Comparison of ENCODE assay signal across 25 cellular contexts in genomic region chr5:135574493-135574892, GRCh38. TPM values are rescaled to one million over a fixed set of nuclear protein-coding genes. Genes with fewer than 3 reads are reported as not detected.
A peak's percentile ranks its signal among the peaks of the same experiment; 100 is the strongest.
DNase-seq lines count a peak whose midpoint lies in the region; ATAC-seq, FAIRE-seq and TF ChIP-seq lines count a peak whose summit lies in the region.
"Had no signal": no experiment of that assay in that cellular context is flagged by ENCODE, and none has a peak within 500 bp of the region (broad histone marks: within the 10 kb centered on the region; RNA-seq: fewer than 3 reads in every experiment).

No MANE protein-coding gene starts in this region.

- peaks cover 10% of the 10 kb centered on the region; the same call in 1 of the 2 replicates for H3K9me3 ChIP-seq in BLaER1
- peaks cover 4% of the 10 kb centered on the region for H3K9me3 ChIP-seq in keratinocyte (ENCODE audit: control insufficient read depth, low read depth, low read length)
- H3K9me3 ChIP-seq in thyroid gland: no peaks in the 10 kb centered on the region
- H3K9me3 ChIP-seq: BE2C, Caco-2 had no signal

- no peak overlapping the region for H3K9ac ChIP-seq in BLaER1
- H3K9ac ChIP-seq in keratinocyte (ENCODE audit: control insufficient read depth, extremely low read depth, insufficient read depth, low read length): no peak overlapping the region

- WGBS in thyroid gland, 2 donors: 87 to 89% methylated on average over 10 of the region's 10 CpGs

- H3K27ac ChIP-seq in BLaER1 (no peak overlapping the region), VCaP (peak overlapping the region; percentile 73), keratinocyte (ENCODE audit: control insufficient read depth, insufficient read depth, low read length) (no peak overlapping the region), thyroid gland (no peak overlapping the region)
- H3K27ac ChIP-seq: A549, C4-2B had no signal

- no peaks in the 10 kb centered on the region for H3K9me1 ChIP-seq in keratinocyte (ENCODE audit: control insufficient read depth, extremely low read depth, insufficient read depth, low read length)

- no peak for TF ChIP-seq POLR2A in thyroid gland (IDR thresholded peaks at IDR 0.05)

- H3K79me2 ChIP-seq in keratinocyte (ENCODE audit: control insufficient read depth, insufficient read depth, low read length): no peaks in the 10 kb centered on the region

- dilution Hi-C loops in keratinocyte (cut with MboI; ENCODE audit: extremely low pct_ligation_motif_present, low sequenced_read_pairs): no loop called here

- DNase-seq in keratinocyte (ENCODE audit: low read depth, low spot score) (no peak), thyroid gland (no peak)
- no peak for DNase-seq in activated CD4-positive, CD25-positive, alpha-beta regulatory T cell (lab: John Stamatoyannopoulos, UW)
- DNase-seq: 8988T; ACHN; AML-193; BE2C; Caco-2; CD4-positive, CD25-positive, alpha-beta regulatory T cell; CD8-positive, alpha-beta T cell; DMS153; DND-41; H9 had no signal

- H2AFZ ChIP-seq in keratinocyte (ENCODE audit: control insufficient read depth, low read length): no peak overlapping the region
- H2AFZ ChIP-seq: GM23338 had no signal

- H3K4me1 ChIP-seq in BLaER1 (peaks cover 26% of the 10 kb centered on the region), keratinocyte (ENCODE audit: control insufficient read depth, extremely low read depth, insufficient read depth, low read length) (peaks cover 43% of the 10 kb centered on the region), thyroid gland (peaks cover 0 to 8% of the 10 kb centered on the region in 2 donors)
- H3K4me1 ChIP-seq: BE2C, Caco-2 had no signal

- FAIRE-seq in keratinocyte (lab: Jason Lieb, UNC): peak; percentile 91
- FAIRE-seq: A549, G401.6, GM12878 had no signal

- H3K36me3 ChIP-seq in BLaER1: no peaks in the 10 kb centered on the region
- no peaks in the 10 kb centered on the region for H3K36me3 ChIP-seq in keratinocyte (ENCODE audit: control insufficient read depth in 2 of 2, extremely low read depth in 1 of 2, insufficient read depth in 2 of 2, low read length in 2 of 2)
- H3K36me3 ChIP-seq in thyroid gland: no peaks in the 10 kb centered on the region
- H3K36me3 ChIP-seq: BE2C had no signal

- peak overlapping the region; percentile 68 for H3K4me2 ChIP-seq in BLaER1
- no peak overlapping the region for H3K4me2 ChIP-seq in keratinocyte (ENCODE audit: control insufficient read depth, extremely low read depth, insufficient read depth, low read depth, low read length)
- H3K4me2 ChIP-seq: A549, GM23338 had no signal

- peaks cover 15% of the 10 kb centered on the region for H3K27me3 ChIP-seq in BLaER1
- peaks cover 14% of the 10 kb centered on the region for H3K27me3 ChIP-seq in keratinocyte (ENCODE audit: control insufficient read depth, extremely low read depth, insufficient read depth, low read length)
- H3K27me3 ChIP-seq in thyroid gland: peaks cover 14% of the 10 kb centered on the region

- H4K20me1 ChIP-seq in BLaER1 (no peaks in the 10 kb centered on the region), keratinocyte (ENCODE audit: control insufficient read depth, extremely low read depth, insufficient read depth, low read length) (no peaks in the 10 kb centered on the region)

- ATAC-seq in esophagus mucosa (peak; percentile 13), HG03342 (IDR thresholded peaks at IDR 0.05; ENCODE audit: unreplicated experiment) (no peak), GM18909 (IDR thresholded peaks at IDR 0.05; ENCODE audit: poor library complexity, unreplicated experiment) (no peak)
- ATAC-seq: A549; CD8-positive, alpha-beta T cell; GM12878; GM23338; HCT116 had no signal

- H3K4me3 ChIP-seq in BLaER1 (no peak overlapping the region), keratinocyte (ENCODE audit: control insufficient read depth in 2 of 3, extremely low read depth in 1 of 3, insufficient read depth in 2 of 3, low read depth in 1 of 3, low read length in 3 of 3) (no peak overlapping the region), thyroid gland (replicated peaks in 1 of 3) (no peak overlapping the region)
- H3K4me3 ChIP-seq: A549, GM12878, GM23338 had no signal

- intact Hi-C loops in thyroid gland (cut with DNase I): no loop called here

- no peak for TF ChIP-seq CTCF in VCaP (conservative IDR thresholded peaks at IDR 0.05)
- TF ChIP-seq CTCF in keratinocyte (optimal IDR thresholded peaks at IDR 0.05 in 1 of 3, IDR thresholded peaks at IDR 0.05 in 1 of 3, conservative IDR thresholded peaks at IDR 0.05 in 1 of 3; ENCODE audit: extremely low read depth in 1 of 3, insufficient read depth in 2 of 3, low read length in 3 of 3): no peak
- TF ChIP-seq CTCF in thyroid gland (IDR thresholded peaks at IDR 0.05): no peak

RNA-seq across cellular contexts. Expression of gene CXCL14, which starts 4.3 kb away (rescaled TPM):
- total RNA-seq in esophagus mucosa (179 TPM), thyroid gland (10 to 100 TPM; 39.4 to 57.0 (median 48.9) TPM)
- polyA plus RNA-seq in keratinocyte: 14.0 to 613 TPM (median 124 TPM) in 3 replicates
- polyA plus RNA-seq in keratinocyte (2011; ENCODE audit: low read depth): 62.7 TPM
- 187 and 211 TPM in 2 replicates for polyA plus RNA-seq in keratinocyte (2011; cell fraction: cytosol; rRNA removed)
- polyA plus RNA-seq in keratinocyte (2011; cell fraction: nucleus; rRNA removed): 167 and 274 TPM in 2 replicates
- 17.6 and 308 TPM in 2 replicates for polyA plus RNA-seq in keratinocyte (2012; ENCODE audit: low replicate concordance)
- polyA minus RNA-seq in keratinocyte: 3.3 to 151 TPM (median 22.5 TPM) in 3 replicates
- 101 TPM for polyA minus RNA-seq in keratinocyte (2011; cell fraction: cytosol; rRNA and poly(A)+ RNA removed)
- polyA minus RNA-seq in keratinocyte (2011; cell fraction: nucleus; rRNA and poly(A)+ RNA removed): 56.7 and 94.6 TPM in 2 replicates
- total RNA-seq: Caco-2; CD4-positive, CD25-positive, alpha-beta regulatory T cell; CD8-positive, alpha-beta T cell; GM12878; GM23338 had no signal
- polyA plus RNA-seq: CD4-positive, CD25-positive, alpha-beta regulatory T cell had no signal

RNA-seq across cellular contexts. Expression of gene NEUROG1, which starts 38.7 kb away (rescaled TPM):
- total RNA-seq in esophagus mucosa: not detected
- not detected in 3 replicates for polyA plus RNA-seq in keratinocyte
- not detected for polyA plus RNA-seq in keratinocyte (2011; ENCODE audit: low read depth)
- polyA plus RNA-seq in keratinocyte (2011; cell fraction: cytosol; rRNA removed): not detected in 2 replicates
- polyA plus RNA-seq in keratinocyte (2011; cell fraction: nucleus; rRNA removed): not detected in 2 replicates
- not detected in 2 replicates for polyA plus RNA-seq in keratinocyte (2012; ENCODE audit: low replicate concordance)
- not detected in 3 replicates for polyA minus RNA-seq in keratinocyte
- polyA minus RNA-seq in keratinocyte (2011; cell fraction: cytosol; rRNA and poly(A)+ RNA removed): not detected
- not detected in 2 replicates for polyA minus RNA-seq in keratinocyte (2011; cell fraction: nucleus; rRNA and poly(A)+ RNA removed)
- not detected for total RNA-seq in thyroid gland
- total RNA-seq: Caco-2; CD4-positive, CD25-positive, alpha-beta regulatory T cell; CD8-positive, alpha-beta T cell; GM12878; GM23338; H4; H9 had no signal
- polyA plus RNA-seq: A549; CD4-positive, CD25-positive, alpha-beta regulatory T cell; GM12878 had no signal
